Comparison of ENCODE assay signal across 1 cellular context in the genomic region with DNA sequence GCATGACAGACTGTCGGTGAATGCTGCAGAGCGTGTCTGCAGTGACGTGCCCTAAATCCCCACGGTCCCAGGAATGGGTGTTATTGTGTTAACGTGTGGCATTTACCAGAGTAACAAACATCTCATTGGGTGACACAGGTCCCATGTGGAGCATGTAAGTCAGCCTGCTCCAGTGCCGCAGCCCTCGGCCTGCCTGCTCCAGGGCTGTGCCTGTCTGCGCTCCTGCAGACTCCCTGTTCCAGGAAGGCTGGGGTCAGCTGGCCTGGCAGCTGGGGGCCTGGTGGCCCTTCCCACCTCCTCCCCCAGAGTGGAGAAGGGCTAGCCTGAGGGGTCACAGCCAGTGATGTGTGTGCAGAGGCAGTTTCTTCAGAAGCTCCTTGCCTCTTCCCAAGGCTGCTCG.
TF ChIP-seq lines count a peak whose summit lies in the region.

No MANE protein-coding gene starts in this region.

TF ChIP-seq in HepG2, 621 proteins besides CTCF, POLR2A, EP300 and RAD21:
- TF ChIP-seq, protein P1, sequence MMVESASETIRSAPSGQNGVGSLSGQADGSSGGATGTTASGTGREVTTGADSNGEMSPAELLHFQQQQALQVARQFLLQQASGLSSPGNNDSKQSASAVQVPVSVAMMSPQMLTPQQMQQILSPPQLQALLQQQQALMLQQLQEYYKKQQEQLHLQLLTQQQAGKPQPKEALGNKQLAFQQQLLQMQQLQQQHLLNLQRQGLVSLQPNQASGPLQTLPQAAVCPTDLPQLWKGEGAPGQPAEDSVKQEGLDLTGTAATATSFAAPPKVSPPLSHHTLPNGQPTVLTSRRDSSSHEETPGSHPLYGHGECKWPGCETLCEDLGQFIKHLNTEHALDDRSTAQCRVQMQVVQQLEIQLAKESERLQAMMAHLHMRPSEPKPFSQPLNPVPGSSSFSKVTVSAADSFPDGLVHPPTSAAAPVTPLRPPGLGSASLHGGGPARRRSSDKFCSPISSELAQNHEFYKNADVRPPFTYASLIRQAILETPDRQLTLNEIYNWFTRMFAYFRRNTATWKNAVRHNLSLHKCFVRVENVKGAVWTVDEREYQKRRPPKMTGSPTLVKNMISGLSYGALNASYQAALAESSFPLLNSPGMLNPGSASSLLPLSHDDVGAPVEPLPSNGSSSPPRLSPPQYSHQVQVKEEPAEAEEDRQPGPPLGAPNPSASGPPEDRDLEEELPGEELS (CRISPR knock-in tag; IDR thresholded peaks at IDR 0.05): no peak
- TF ChIP-seq KAT2B (IDR thresholded peaks at IDR 0.05; ENCODE audit: borderline replicate concordance, low read depth, low read length): no peak
- no peak for TF ChIP-seq HNRNPLL (IDR thresholded peaks at IDR 0.05; ENCODE audit: low read depth, low read length, poor library complexity, severe bottlenecking)
- TF ChIP-seq NFYC (CRISPR knock-in tag; IDR thresholded peaks at IDR 0.05): no peak
- TF ChIP-seq BRCA1 (CRISPR knock-in tag; IDR thresholded peaks at IDR 0.05): no peak
- TF ChIP-seq NFE2L2 (IDR thresholded peaks at IDR 0.05; ENCODE audit: low read length): no peak
